25 cellular contexts compared by ENCODE assay signal in genomic region chr2:173553589-173553988, GRCh38.
A peak's percentile ranks its signal among the peaks of the same experiment; 100 is the strongest.
DNase-seq lines count a peak whose midpoint lies in the region; ATAC-seq and TF ChIP-seq lines count a peak whose summit lies in the region.
"Had no signal": no experiment of that assay in that cellular context is flagged by ENCODE, and none has a peak within 500 bp of the region (broad histone marks: within the 10 kb centered on the region; RNA-seq: fewer than 3 reads in every experiment).

No MANE protein-coding gene starts in this region.

- DNase-seq in ELR (ENCODE audit: low read depth) (peak; percentile 63), RWPE2 (ENCODE audit: low spot score) (no peak), fibroblast of the aortic adventitia (ENCODE audit: low read depth) (peak; percentile 28), transverse colon (peak; percentile 66), SW 1271 (lab: John Stamatoyannopoulos, UW) (no peak), NCI-H2107 treated with DMSO at 0.1 percent for 48 hours (lab: John Stamatoyannopoulos, UW; ENCODE audit: unreplicated experiment) (no peak)
- DNase-seq in activated naive CD4-positive, alpha-beta T cell treated with anti-CD3 and anti-CD28 coated beads, Interleukin-2, amount 50 U/mL, for 72 hours (ENCODE audit: low spot score in 2 of 2): no peak
- DNase-seq: activated CD4-positive, alpha-beta T cell treated with anti-CD3 and anti-CD28 coated beads, Interleukin-2, amount 50 U/mL, for 1 hour; activated CD8-positive, alpha-beta memory T cell treated with anti-CD3 and anti-CD28 coated beads, Interleukin-2, amount 50 U/mL, for 48 hours; activated gamma-delta T cell treated with Interleukin-2 at 50 U/mL for 16 hours; aorta; cerebellar nuclear complex; effector CD8-positive, alpha-beta T cell; esophagus squamous epithelium; mammary epithelial cell; naive thymus-derived CD8-positive, alpha-beta T cell; NCI-H1092; NCI-H2081; NCI-H524; pancreas; stimulated activated naive CD4-positive, alpha-beta T cell; T-cell had no signal

- peaks cover 0 to 10% of the 10 kb centered on the region in 2 donors for H3K9me3 Mint-ChIP-seq in activated naive CD4-positive, alpha-beta T cell treated with anti-CD3 and anti-CD28 coated beads, Interleukin-2, amount 50 U/mL, for 72 hours

- H3K27me3 ChIP-seq in RWPE2 (ENCODE audit: insufficient read depth, poor library complexity, severe bottlenecking): no peaks in the 10 kb centered on the region
- no peaks in the 10 kb centered on the region for H3K27me3 ChIP-seq in transverse colon
- H3K27me3 ChIP-seq: BLaER1 treated with 17β-estradiol and CSF1 and Interleukin-3, amounts not matched to agents 10 nM and 100 nM; pancreas had no signal

- H3K9me3 ChIP-seq in RWPE2 (ENCODE audit: severe bottlenecking) (no peaks in the 10 kb centered on the region), transverse colon (peaks cover 0 to 4% of the 10 kb centered on the region in 2 donors)
- H3K9me3 ChIP-seq: esophagus squamous epithelium, pancreas had no signal

- 43 to 60% methylated on average over 2 to 6 of the region's 6 CpGs for WGBS in transverse colon (ENCODE audit: low coverage in 1 of 2), 2 donors

- H3K27ac ChIP-seq in RWPE2 (ENCODE audit: poor library complexity, severe bottlenecking): no peak overlapping the region
- H3K27ac ChIP-seq in transverse colon: peak overlapping the region in 3 of 4 donors; percentile 30 to 60 (median 46)
- H3K27ac ChIP-seq: BLaER1 treated with 17β-estradiol and CSF1 and Interleukin-3, amounts not matched to agents 10 nM and 100 nM; esophagus squamous epithelium; KMS-11; pancreas had no signal

- in situ Hi-C loops in transverse colon (cut with MboI; ENCODE audit: low pct_ligation_motif_present in 1 of 4, low pct_unique_long_range_greater_than_20kb in 1 of 4, low sequenced_read_pairs in 3 of 4): no loop called here

- H3K27ac Mint-ChIP-seq in activated naive CD4-positive, alpha-beta T cell treated with anti-CD3 and anti-CD28 coated beads, Interleukin-2, amount 50 U/mL, for 72 hours: no peak overlapping the region
- H3K27ac Mint-ChIP-seq: naive thymus-derived CD8-positive, alpha-beta T cell; T-cell had no signal

- peak; percentile 50; the same call in 2 of the 3 replicates for ATAC-seq in RWPE2 (ENCODE audit: low read depth)
- ATAC-seq in activated naive CD4-positive, alpha-beta T cell treated with anti-CD3 and anti-CD28 coated beads, Interleukin-2, amount 50 U/mL, for 72 hours: no peak
- ATAC-seq: naive thymus-derived CD8-positive, alpha-beta T cell; pancreas; sciatic nerve; T-cell had no signal

- H3K4me1 ChIP-seq in RWPE2 (ENCODE audit: insufficient read depth, poor library complexity, severe bottlenecking): no peaks in the 10 kb centered on the region
- peaks cover 0 to 19% (median 8%) of the 10 kb centered on the region in 4 donors for H3K4me1 ChIP-seq in transverse colon
- H3K4me1 ChIP-seq: pancreas had no signal

- H3K36me3 ChIP-seq in RWPE2 (ENCODE audit: low read depth) (no peaks in the 10 kb centered on the region), transverse colon (no peaks in the 10 kb centered on the region)
- H3K36me3 ChIP-seq: BLaER1 treated with 17β-estradiol and CSF1 and Interleukin-3, amounts not matched to agents 10 nM and 100 nM; esophagus squamous epithelium; pancreas had no signal

- H3K36me3 Mint-ChIP-seq in activated naive CD4-positive, alpha-beta T cell treated with anti-CD3 and anti-CD28 coated beads, Interleukin-2, amount 50 U/mL, for 72 hours: no peaks in the 10 kb centered on the region
- H3K36me3 Mint-ChIP-seq: T-cell had no signal

- TF ChIP-seq CTCF in RWPE2 (IDR thresholded peaks at IDR 0.05; ENCODE audit: poor library complexity, severe bottlenecking) (no peak), fibroblast of the aortic adventitia (IDR thresholded peaks at IDR 0.05; ENCODE audit: insufficient read depth, low read length) (no peak), transverse colon (IDR thresholded peaks at IDR 0.05) (no peak)

- no peak for TF ChIP-seq POLR2A in transverse colon (IDR thresholded peaks at IDR 0.05)

- TF ChIP-seq EP300 in transverse colon (IDR thresholded peaks at IDR 0.05; ENCODE audit: low read depth): no peak

- intact Hi-C loops in transverse colon (cut with DNase I; ENCODE audit: low total_unique reads): no loop called here

- no peak overlapping the region for H3K4me3 ChIP-seq in RWPE2 (ENCODE audit: severe bottlenecking)
- no peak overlapping the region for H3K4me3 ChIP-seq in fibroblast of the aortic adventitia (ENCODE audit: low read depth, low read length)
- peak overlapping the region in 2 of 4 donors; percentile 4 to 26 for H3K4me3 ChIP-seq in transverse colon
- H3K4me3 ChIP-seq: BLaER1 treated with 17β-estradiol and CSF1 and Interleukin-3, amounts not matched to agents 10 nM and 100 nM; esophagus squamous epithelium; pancreas had no signal

Comparison
In these comparisons a context has a peak if more than half of its experiments do, and no peak if none do; other contexts are left out.
1. DNase-seq: peak in ELR (single experiment), fibroblast of the aortic adventitia (single experiment) and transverse colon (single experiment); none in RWPE2 (single experiment), SW 1271 (0 of 2), NCI-H2107 treated with DMSO at 0.1 percent for 48 hours (single experiment) and activated naive CD4-positive, alpha-beta T cell treated with anti-CD3 and anti-CD28 coated beads, Interleukin-2, amount 50 U/mL, for 72 hours (0 of 2).